15 cellular contexts compared by ENCODE assay signal in genomic region chr16:52812945-52813556, GRCh38.
A peak's percentile ranks its signal among the peaks of the same experiment; 100 is the strongest.
DNase-seq lines count a peak whose midpoint lies in the region; ATAC-seq and TF ChIP-seq lines count a peak whose summit lies in the region.
"Had no signal": no experiment of that assay in that cellular context is flagged by ENCODE, and none has a peak within 500 bp of the region (broad histone marks: within the 10 kb centered on the region; RNA-seq: fewer than 3 reads in every experiment).

No MANE protein-coding gene starts in this region.

- no peak overlapping the region for H3K18ac ChIP-seq in neuronal stem cell (ENCODE audit: low read length)

- H3K9me3 Mint-ChIP-seq in T-cell, result peaks cover 0 to 6% (median 4%) of the 10 kb centered on the region in 3 donors

- no peaks in the 10 kb centered on the region for H3K27me3 Mint-ChIP-seq in T-cell

- H3F3A ChIP-seq in PC-9 (ENCODE audit: insufficient read depth, low read depth), result no peaks in the 10 kb centered on the region

- no CpG with 5 or more reads among the region's 4 CpGs for WGBS in neuronal stem cell (ENCODE audit: extremely low coverage in 2 of 2, insufficient read length in 2 of 2, insufficient replicate concordance in 1 of 2), 2 donors

- H3K9ac ChIP-seq in fibroblast of lung (ENCODE audit: insufficient read depth, low read length), result no peak overlapping the region
- no peak overlapping the region for H3K9ac ChIP-seq in neuronal stem cell (ENCODE audit: low read depth, low read length, poor library complexity)
- H3K9ac ChIP-seq: parathyroid adenoma had no signal

- H3K4me1 ChIP-seq in fibroblast of lung (ENCODE audit: control insufficient read depth, extremely low read depth, insufficient read depth, low read length) (no peaks in the 10 kb centered on the region), neuronal stem cell (ENCODE audit: control insufficient read depth in 2 of 2, insufficient read depth in 1 of 2, low read depth in 1 of 2, low read length in 2 of 2) (peaks cover 0 to 13% of the 10 kb centered on the region in 2 donors), PC-9 (replicated peaks; ENCODE audit: insufficient read depth) (no peaks in the 10 kb centered on the region)
- H3K4me1 ChIP-seq: parathyroid adenoma, suprapubic skin had no signal

- intact Hi-C loops in PC-9 (cut with micrococcal nuclease; ENCODE audit: unreplicated experiment), result no loop called here

- H3K36me3 ChIP-seq in fibroblast of lung (ENCODE audit: control insufficient read depth, insufficient read depth, low read length) (no peaks in the 10 kb centered on the region), neuronal stem cell (replicated peaks in 1 of 2; ENCODE audit: control insufficient read depth in 2 of 2, insufficient read depth in 2 of 2, low read length in 2 of 2) (no peaks in the 10 kb centered on the region), PC-9 (ENCODE audit: low read depth) (no peaks in the 10 kb centered on the region)
- H3K36me3 ChIP-seq: suprapubic skin had no signal

- H3K27me3 ChIP-seq in fibroblast of lung (ENCODE audit: control insufficient read depth, insufficient read depth, low read length) (no peaks in the 10 kb centered on the region), neuronal stem cell (ENCODE audit: control insufficient read depth in 3 of 3, insufficient read depth in 3 of 3, low read depth in 1 of 3, low read length in 3 of 3) (no peaks in the 10 kb centered on the region), PC-9 (ENCODE audit: insufficient read depth, low read depth) (no peaks in the 10 kb centered on the region)
- H3K27me3 ChIP-seq: suprapubic skin had no signal

- no peak overlapping the region for H3K14ac ChIP-seq in neuronal stem cell (ENCODE audit: low read length)

- H2BK5ac ChIP-seq in neuronal stem cell (ENCODE audit: low read length), result no peak overlapping the region

- no peak overlapping the region for H2BK12ac ChIP-seq in neuronal stem cell (ENCODE audit: low read length)

- H3K79me2 ChIP-seq in fibroblast of lung (ENCODE audit: control insufficient read depth, insufficient read depth, low read length), result no peaks in the 10 kb centered on the region
- H3K79me2 ChIP-seq in PC-9 (ENCODE audit: low read depth), result no peaks in the 10 kb centered on the region
- H3K79me2 ChIP-seq: parathyroid adenoma had no signal

- no peak overlapping the region for H3K4me3 Mint-ChIP-seq in T-cell
- H3K4me3 Mint-ChIP-seq: CD8-positive, alpha-beta memory T cell had no signal

- no peak overlapping the region for H4K91ac ChIP-seq in neuronal stem cell (ENCODE audit: low read depth, low read length, poor library complexity)

- no peaks in the 10 kb centered on the region for H3K9me3 ChIP-seq in fibroblast of lung (ENCODE audit: control insufficient read depth, insufficient read depth, low read depth, low read length)
- peaks cover 0 to 4% of the 10 kb centered on the region in 2 donors for H3K9me3 ChIP-seq in neuronal stem cell (replicated peaks in 1 of 2; ENCODE audit: control insufficient read depth in 2 of 2, insufficient read depth in 1 of 2, low read depth in 1 of 2, low read length in 2 of 2)
- no peaks in the 10 kb centered on the region for H3K9me3 ChIP-seq in PC-9 (ENCODE audit: insufficient read depth, low read depth)
- H3K9me3 ChIP-seq: suprapubic skin had no signal

- H2AFZ ChIP-seq in fibroblast of lung (ENCODE audit: low read length) (no peak overlapping the region), neuronal stem cell (ENCODE audit: low read length) (peak overlapping the region; percentile 15), PC-9 (no peak overlapping the region)
- H2AFZ ChIP-seq: parathyroid adenoma had no signal

- H3K36me3 Mint-ChIP-seq in T-cell, result no peaks in the 10 kb centered on the region
- H3K36me3 Mint-ChIP-seq: CD8-positive, alpha-beta memory T cell had no signal

- H2BK120ac ChIP-seq in neuronal stem cell (ENCODE audit: low read depth, low read length), result no peak overlapping the region

- CTCF ChIA-PET in PC-9 (lab: Charles Lee) (no interaction called here), T-cell (lab: Charles Lee) (no interaction called here)

- H3K27ac Mint-ChIP-seq in T-cell, result no peak overlapping the region

- H2BK15ac ChIP-seq in neuronal stem cell (ENCODE audit: low read length), result no peak overlapping the region

- H3K27ac ChIP-seq in fibroblast of lung (ENCODE audit: insufficient read depth, low read length), result no peak overlapping the region
- no peak overlapping the region for H3K27ac ChIP-seq in neuronal stem cell (replicated peaks; ENCODE audit: low read length)
- H3K27ac ChIP-seq in PC-9, result no peak overlapping the region
- H3K27ac ChIP-seq: parathyroid adenoma, suprapubic skin had no signal

- H3K4me3 ChIP-seq in fibroblast of lung (replicated peaks in 1 of 4; ENCODE audit: control extremely low read depth in 1 of 4, insufficient read depth in 1 of 4, low read depth in 3 of 4, low read length in 4 of 4) (no peak overlapping the region), neuronal stem cell (ENCODE audit: low read length in 2 of 2) (no peak overlapping the region), PC-9 (no peak overlapping the region)
- H3K4me3 ChIP-seq: GM12878, suprapubic skin had no signal

- POLR2A ChIA-PET in PC-9 (lab: Charles Lee; ENCODE audit: unreplicated experiment) (no interaction called here), T-cell (lab: Charles Lee) (no interaction called here)

- no peak overlapping the region for H2AK5ac ChIP-seq in neuronal stem cell (ENCODE audit: low read depth, low read length)

- peak; percentile 26 for DNase-seq in EL
- DNase-seq in RKO (ENCODE audit: low spot score), result peak; percentile 74
- peak; percentile 75 to 89 for DNase-seq in fibroblast of lung (ENCODE audit: low read depth in 2 of 2)
- DNase-seq in neuronal stem cell (ENCODE audit: low spot score), result no peak
- DNase-seq in stimulated activated CD4-positive, alpha-beta T cell treated with anti-CD3 and anti-CD28 coated beads, Interleukin-2, amount 100 ng/mL, for 24 hours, result no peak
- no peak for DNase-seq in PC-9
- DNase-seq in T-cell, result no peak
- DNase-seq: activated CD8-positive, alpha-beta memory T cell treated with anti-CD3 and anti-CD28 coated beads, Interleukin-2, amount 50 U/mL, for 4 hours; CD8-positive, alpha-beta memory T cell; left colon; NCI-H187 treated with DMSO at 0.1 percent for 48 hours had no signal

- no peaks in the 10 kb centered on the region for H3K79me1 ChIP-seq in neuronal stem cell (ENCODE audit: low read depth, low read length)

- no peaks in the 10 kb centered on the region for H4K20me1 ChIP-seq in fibroblast of lung (ENCODE audit: control insufficient read depth, extremely low read depth, insufficient read depth, low read length)
- no peaks in the 10 kb centered on the region for H4K20me1 ChIP-seq in PC-9 (ENCODE audit: insufficient read depth)

- ATAC-seq in T-cell (replicated peaks in 1 of 4), result no peak
- no peak for ATAC-seq in esophagus mucosa
- ATAC-seq: GM12878, left colon had no signal

- no peak overlapping the region for H3K4ac ChIP-seq in neuronal stem cell (ENCODE audit: low read length)

- H3K23ac ChIP-seq in neuronal stem cell (ENCODE audit: low read depth, low read length, poor library complexity), result no peak overlapping the region

- no peaks in the 10 kb centered on the region for H3K9me2 ChIP-seq in PC-9 (ENCODE audit: insufficient read depth)

- H3K4me1 Mint-ChIP-seq in T-cell, result no peaks in the 10 kb centered on the region
- H3K4me1 Mint-ChIP-seq: CD8-positive, alpha-beta memory T cell had no signal

- H3K4me2 ChIP-seq in fibroblast of lung (ENCODE audit: extremely low read depth, insufficient read depth, low read length), result no peak overlapping the region
- H3K4me2 ChIP-seq in neuronal stem cell (ENCODE audit: insufficient read depth, low read length, poor library complexity, severe bottlenecking), result no peak overlapping the region
- no peak overlapping the region for H3K4me2 ChIP-seq in PC-9

- no TSS peak for BruUV-seq in PC-9 (replicated peaks; lab: Mats Ljungman, UMichigan)

- TF ChIP-seq CTCF in fibroblast of lung (conservative IDR thresholded peaks at IDR 0.05 in 1 of 2, IDR thresholded peaks at IDR 0.05 in 1 of 2; ENCODE audit: low read depth in 1 of 2, low read length in 2 of 2), result no peak
- no peak for TF ChIP-seq CTCF in PC-9 (conservative IDR thresholded peaks at IDR 0.05)

- no peak overlapping the region for H4K8ac ChIP-seq in neuronal stem cell (ENCODE audit: low read depth, low read length)

Comparison
In these comparisons a context has a peak if more than half of its experiments do, and no peak if none do; other contexts are left out.
1. DNase-seq: peak in EL (single experiment), RKO (single experiment) and fibroblast of lung (2 of 2); none in neuronal stem cell (single experiment), stimulated activated CD4-positive, alpha-beta T cell treated with anti-CD3 and anti-CD28 coated beads, Interleukin-2, amount 100 ng/mL, for 24 hours (0 of 2), PC-9 (0 of 2) and T-cell (0 of 34).